Comparison of ENCODE assay signal across 1 cellular context in the genomic region with DNA sequence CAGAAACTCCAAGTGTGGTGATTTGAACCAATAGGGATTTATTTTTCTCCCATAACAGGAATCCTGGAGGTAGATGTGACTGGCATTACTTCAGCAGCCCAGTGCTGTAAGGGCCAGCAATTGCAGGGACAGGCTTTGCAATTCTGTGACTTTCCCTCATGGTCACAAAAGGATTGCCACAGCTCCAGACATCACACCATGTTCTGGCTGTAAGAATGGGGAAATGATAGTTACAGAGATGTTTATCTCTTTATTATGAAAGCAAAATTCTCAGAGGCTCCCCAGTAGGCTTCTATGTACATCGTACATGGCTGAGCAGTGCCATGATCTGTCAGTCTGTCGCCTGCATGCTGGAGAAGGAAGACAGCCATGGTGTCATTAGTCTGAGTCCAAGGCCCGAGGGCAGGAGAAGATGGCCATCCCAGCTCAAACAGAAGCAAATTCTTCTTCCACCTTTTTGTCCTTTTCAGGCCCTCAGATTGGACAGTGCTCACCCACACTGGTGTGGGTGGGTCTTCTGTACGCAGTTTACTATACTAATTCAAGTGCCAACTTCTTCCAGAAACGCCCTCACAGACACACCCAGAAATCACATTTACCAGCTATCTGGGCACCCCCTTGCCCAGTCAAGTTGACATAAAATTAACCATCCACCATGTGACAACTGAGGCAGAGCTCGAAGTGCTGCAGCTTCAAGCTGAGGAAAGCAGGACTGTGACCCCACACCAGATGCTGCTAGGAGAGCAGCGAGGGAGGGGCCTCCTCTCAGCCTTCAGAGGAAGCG.
TF ChIP-seq lines count a peak whose summit lies in the region.

No MANE protein-coding gene starts in this region.

TF ChIP-seq in GM12878, 131 proteins besides CTCF, POLR2A, EP300 and RAD21:
- TF ChIP-seq SMARCA5 (IDR thresholded peaks at IDR 0.05) (peak; percentile 78; the same call in 1 of the 2 replicates), SIN3A (IDR thresholded peaks at IDR 0.05; ENCODE audit: low read depth, low read length) (no peak)
